17 cellular contexts compared by ENCODE assay signal in genomic region chr4:114249561-114250356, GRCh38.
"Had no signal": no experiment of that assay in that cellular context is flagged by ENCODE, and none has a peak within 500 bp of the region (broad histone marks: within the 10 kb centered on the region; RNA-seq: fewer than 3 reads in every experiment).

No MANE protein-coding gene starts in this region.

- DNase-seq: activated CD4-positive, alpha-beta T cell treated with anti-CD3 and anti-CD28 coated beads, Interleukin-2, amount 50 U/mL, for 48 hours; activated CD4-positive, CD25-positive, alpha-beta regulatory T cell treated with anti-CD3 and anti-CD28 coated beads, Interleukin-2, amount 50 U/mL, for 72 hours; activated gamma-delta T cell treated with Interleukin-2 at 50 U/mL for 16 hours; activated naive CD8-positive, alpha-beta T cell treated with anti-CD3 and anti-CD28 coated beads, Interleukin-2, amount 10 ng/mL, durations not matched to agents 7 days and 5 days; activated T-cell treated with anti-CD3 and anti-CD28 coated beads, Interleukin-2, amount 50 U/mL, for 48 hours; anterior cingulate cortex; hypothalamus; lower lobe of right lung; mucosa of descending colon; naive thymus-derived CD8-positive, alpha-beta T cell; right lobe of liver; spleen; stimulated activated CD4-positive, alpha-beta T cell treated with anti-CD3 and anti-CD28 coated beads, Interleukin-1b, Interleukin-23, amount 100 ng/mL, for 48 hours; stimulated activated naive B cell treated with anti-CD40 and anti-IgM and Interleukin-4, amounts not matched to agents 10 μg/mL and 1 μg/mL and 100 μg/mL, for 72 hours; T-helper 2 cell; transverse colon had no signal

- H3K27ac Mint-ChIP-seq: activated naive CD8-positive, alpha-beta T cell treated with anti-CD3 and anti-CD28 coated beads, Interleukin-2, amount 10 ng/mL, durations not matched to agents 7 days and 5 days; naive thymus-derived CD8-positive, alpha-beta T cell; stimulated activated naive B cell treated with anti-CD40 and anti-IgM and Interleukin-4, amounts not matched to agents 10 μg/mL and 1 μg/mL and 100 μg/mL, for 72 hours had no signal

- H3K36me3 ChIP-seq: lower lobe of right lung, neutrophil, right lobe of liver, spleen, transverse colon had no signal

- H3K27ac ChIP-seq: lower lobe of right lung, neutrophil, right lobe of liver, spleen, transverse colon had no signal

- H3K9me3 ChIP-seq: lower lobe of right lung, mucosa of descending colon, neutrophil, right lobe of liver, transverse colon had no signal

- H3K4me3 ChIP-seq: lower lobe of right lung, mucosa of descending colon, right lobe of liver, spleen, transverse colon had no signal

- H3K4me3 Mint-ChIP-seq: activated naive CD8-positive, alpha-beta T cell treated with anti-CD3 and anti-CD28 coated beads, Interleukin-2, amount 10 ng/mL, durations not matched to agents 7 days and 5 days; naive thymus-derived CD8-positive, alpha-beta T cell; stimulated activated naive B cell treated with anti-CD40 and anti-IgM and Interleukin-4, amounts not matched to agents 10 μg/mL and 1 μg/mL and 100 μg/mL, for 72 hours had no signal

- H3K4me1 ChIP-seq: lower lobe of right lung, right lobe of liver, spleen, transverse colon had no signal

- H3K27me3 ChIP-seq: neutrophil, right lobe of liver, spleen, transverse colon had no signal

- ATAC-seq: lower lobe of right lung; mucosa of descending colon; naive thymus-derived CD8-positive, alpha-beta T cell; right lobe of liver; stimulated activated naive B cell treated with anti-CD40 and anti-IgM and Interleukin-4, amounts not matched to agents 10 μg/mL and 1 μg/mL and 100 μg/mL, for 72 hours had no signal

- H3K4me1 Mint-ChIP-seq: activated naive CD8-positive, alpha-beta T cell treated with anti-CD3 and anti-CD28 coated beads, Interleukin-2, amount 10 ng/mL, durations not matched to agents 7 days and 5 days; naive thymus-derived CD8-positive, alpha-beta T cell had no signal

- H3K36me3 Mint-ChIP-seq: activated naive CD8-positive, alpha-beta T cell treated with anti-CD3 and anti-CD28 coated beads, Interleukin-2, amount 10 ng/mL, durations not matched to agents 7 days and 5 days; naive thymus-derived CD8-positive, alpha-beta T cell; stimulated activated naive B cell treated with anti-CD40 and anti-IgM and Interleukin-4, amounts not matched to agents 10 μg/mL and 1 μg/mL and 100 μg/mL, for 72 hours had no signal
